In genomic region chr1:183092350-183092749, GRCh38 we compare ENCODE assay signal across 17 cellular contexts.
"Had no signal": no experiment of that assay in that cellular context is flagged by ENCODE, and none has a peak within 500 bp of the region (broad histone marks: within the 10 kb centered on the region; RNA-seq: fewer than 3 reads in every experiment).

No MANE protein-coding gene starts in this region.

- H3K4me1 ChIP-seq: parathyroid adenoma had no signal

- ATAC-seq: activated CD8-positive, alpha-beta T cell treated with anti-CD3 and anti-CD28 coated beads for 36 hours; esophagus mucosa; left lung; stimulated activated effector memory CD8-positive, alpha-beta T cell treated with anti-CD3 and anti-CD28 coated beads, Interleukin-12 subunit alpha, Interleukin-12 subunit beta, amount 100 ng/mL, for 72 hours had no signal

- H3K36me3 ChIP-seq: ascending aorta, left lung, neural progenitor cell, WERI-Rb-1 had no signal

- DNase-seq: activated CD4-positive, alpha-beta T cell treated with anti-CD3 and anti-CD28 coated beads for 4 hours; activated CD8-positive, alpha-beta memory T cell treated with anti-CD3 and anti-CD28 coated beads, Interleukin-2, amount 50 U/mL, for 4 hours; activated CD8-positive, alpha-beta T cell treated with anti-CD3 and anti-CD28 coated beads for 36 hours; activated naive CD4-positive, alpha-beta T cell; head of caudate nucleus; islet precursor cell; left lung; mesendoderm; small intestine; T-helper 1 cell; trophoblast cell; WERI-Rb-1 had no signal

- H3K9me3 ChIP-seq: ascending aorta, left lung had no signal

- H3K27ac ChIP-seq: ascending aorta, left lung, neural progenitor cell, parathyroid adenoma, WERI-Rb-1 had no signal

- H3K27me3 ChIP-seq: ascending aorta, left lung, neural progenitor cell had no signal

- H3K4me3 ChIP-seq: ascending aorta, left lung, neural progenitor cell had no signal
